ENCODE assay signal across 9 cellular contexts in the genomic region with DNA sequence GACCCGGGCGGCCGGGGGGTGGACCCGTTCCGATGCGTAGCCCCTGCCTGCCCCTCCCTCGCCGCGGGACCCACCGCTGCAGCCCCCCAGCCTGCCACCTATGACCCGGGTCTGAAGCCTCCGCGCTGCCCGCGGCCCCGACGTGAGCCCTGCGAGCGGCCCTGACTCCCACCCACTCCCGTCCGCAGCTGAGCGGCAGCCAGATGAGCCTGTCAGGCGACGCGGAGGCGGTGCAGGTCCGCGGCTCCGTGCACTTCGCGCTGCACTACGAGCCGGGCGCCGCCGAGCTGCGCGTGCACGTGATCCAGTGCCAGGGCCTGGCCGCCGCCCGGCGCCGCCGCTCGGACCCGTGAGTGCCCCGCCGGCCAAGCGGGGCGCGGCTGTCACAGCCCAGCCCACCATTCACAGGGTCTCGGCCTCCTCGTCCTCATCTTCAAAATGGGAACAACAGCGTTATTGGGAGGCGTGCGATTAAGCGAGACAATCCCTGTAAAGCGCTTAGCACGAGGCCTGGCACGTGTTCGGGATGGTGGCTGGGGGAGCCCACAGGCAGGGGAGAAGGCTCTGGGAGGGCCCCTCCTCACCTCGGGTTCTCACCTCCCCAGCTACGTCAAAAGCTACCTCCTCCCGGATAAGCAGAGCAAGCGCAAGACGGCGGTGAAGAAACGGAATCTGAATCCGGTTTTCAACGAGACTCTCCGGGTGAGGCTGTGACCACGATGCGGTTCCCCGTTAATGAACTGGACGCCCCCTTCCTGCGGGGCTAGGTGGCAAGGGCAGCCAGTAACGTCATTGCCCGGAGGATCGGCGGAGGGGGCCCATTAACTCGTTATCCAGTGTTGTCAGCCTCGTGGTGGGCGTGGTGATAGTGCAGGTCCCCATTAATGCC. TPM values are rescaled to one million over a fixed set of nuclear protein-coding genes. Genes with fewer than 3 reads are reported as not detected.
DNase-seq lines count a peak whose midpoint lies in the region; ATAC-seq and TF ChIP-seq lines count a peak whose summit lies in the region.
"Had no signal": no experiment of that assay in that cellular context is flagged by ENCODE, and none has a peak within 500 bp of the region (broad histone marks: within the 10 kb centered on the region; RNA-seq: fewer than 3 reads in every experiment).

No MANE protein-coding gene starts in this region.

- H3K4me3 Mint-ChIP-seq in natural killer cell treated with Interleukin-12 subunit alpha and Interleukin-12 subunit beta and Interleukin-15 and Interleukin-18, amount 100 ng/mL, for 72 hours: no peak overlapping the region
- H3K4me3 Mint-ChIP-seq: T-helper 1 cell treated with Interleukin-12 subunit alpha and Interleukin-12 subunit beta and Interleukin-4 antibody, amounts not matched to agents 30 μg/mL and 1 μg/mL, for 36 hours had no signal

- no peak for TF ChIP-seq POLR2A in Peyer's patch (IDR thresholded peaks at IDR 0.05)

- ATAC-seq in natural killer cell treated with Interleukin-12 subunit alpha and Interleukin-12 subunit beta and Interleukin-15 and Interleukin-18, amount 100 ng/mL, for 72 hours: peak; percentile 67 to 79
- ATAC-seq in GM21737 (IDR thresholded peaks at IDR 0.05; ENCODE audit: unreplicated experiment) (no peak), HG03280 (IDR thresholded peaks at IDR 0.05; ENCODE audit: unreplicated experiment) (no peak)

- peaks cover 0 to 34% (median 4%) of the 10 kb centered on the region in 4 donors for H3K4me1 ChIP-seq in Peyer's patch

- H3K4me3 ChIP-seq in Peyer's patch: peak overlapping the region; percentile 30 to 70 (median 47)

- no peaks in the 10 kb centered on the region for H3K9me3 Mint-ChIP-seq in natural killer cell treated with Interleukin-12 subunit alpha and Interleukin-12 subunit beta and Interleukin-15 and Interleukin-18, amount 100 ng/mL, for 72 hours
- H3K9me3 Mint-ChIP-seq: T-helper 1 cell treated with Interleukin-12 subunit alpha and Interleukin-12 subunit beta and Interleukin-4 antibody, amounts not matched to agents 30 μg/mL and 1 μg/mL, for 36 hours had no signal

- H3K27me3 ChIP-seq in Peyer's patch: no peaks in the 10 kb centered on the region

- H3K27ac ChIP-seq in Peyer's patch: peak overlapping the region in 2 of 4 donors; percentile 1 to 39

- H3K27me3 Mint-ChIP-seq in natural killer cell treated with Interleukin-12 subunit alpha and Interleukin-12 subunit beta and Interleukin-15 and Interleukin-18, amount 100 ng/mL, for 72 hours: no peaks in the 10 kb centered on the region

- DNase-seq in NCI-H187 (lab: John Stamatoyannopoulos, UW) (peak; percentile 57 to 68), NCI-H187 treated with DMSO at 0.1 percent for 48 hours (lab: John Stamatoyannopoulos, UW) (no peak), Peyer's patch (peak in 2 of 3 donors; percentile 74 to 86), fibroblast of gingiva (ENCODE audit: low read depth) (peak; percentile 60), SKM-1 (lab: John Stamatoyannopoulos, UW; ENCODE audit: unreplicated experiment) (no peak)
- no peak for DNase-seq in natural killer cell treated with Interleukin-12 subunit alpha and Interleukin-12 subunit beta and Interleukin-15 and Interleukin-18, amount 100 ng/mL, for 72 hours (ENCODE audit: low spot score)

- H3K36me3 Mint-ChIP-seq in natural killer cell treated with Interleukin-12 subunit alpha and Interleukin-12 subunit beta and Interleukin-15 and Interleukin-18, amount 100 ng/mL, for 72 hours: no peaks in the 10 kb centered on the region

- peak in 1 of 6 experiments; percentile 14 for TF ChIP-seq CTCF in Peyer's patch (IDR thresholded peaks at IDR 0.05)

- peaks cover 8% of the 10 kb centered on the region in 2 donors for H3K4me1 Mint-ChIP-seq in natural killer cell treated with Interleukin-12 subunit alpha and Interleukin-12 subunit beta and Interleukin-15 and Interleukin-18, amount 100 ng/mL, for 72 hours (ENCODE audit: low read depth in 2 of 2)

- H3K36me3 ChIP-seq in Peyer's patch: peaks cover 0 to 1% (median 0%) of the 10 kb centered on the region in 3 donors

- no peak overlapping the region for H3K27ac Mint-ChIP-seq in natural killer cell treated with Interleukin-12 subunit alpha and Interleukin-12 subunit beta and Interleukin-15 and Interleukin-18, amount 100 ng/mL, for 72 hours
- H3K27ac Mint-ChIP-seq: T-helper 1 cell treated with Interleukin-12 subunit alpha and Interleukin-12 subunit beta and Interleukin-4 antibody, amounts not matched to agents 30 μg/mL and 1 μg/mL, for 36 hours had no signal

- H3K9me3 ChIP-seq in Peyer's patch: no peaks in the 10 kb centered on the region

RNA-seq across cellular contexts. Expression of a gene that starts 8.2 kb away (rescaled TPM):
- total RNA-seq in Peyer's patch: 10 to 100 TPM in 1 of 4 donors, 1 to 10 TPM in 3; 9.0 to 37.1 (median 9.5) TPM
- total RNA-seq in natural killer cell treated with Interleukin-12 subunit alpha and Interleukin-12 subunit beta and Interleukin-15 and Interleukin-18, amount 100 ng/mL, for 72 hours: 10 to 100 TPM; 24.2 to 39.5 TPM

RNA-seq across cellular contexts. Expression of a gene that starts 16.7 kb away (rescaled TPM):
- total RNA-seq in Peyer's patch: 100 to 1,000 TPM in 1 of 4 donors, 10 to 100 TPM in 2, 1 to 10 TPM in 1; 6.3 to 124 (median 34.1) TPM
- 1 to 10 TPM; 8.5 TPM for total RNA-seq in natural killer cell treated with Interleukin-12 subunit alpha and Interleukin-12 subunit beta and Interleukin-15 and Interleukin-18, amount 100 ng/mL, for 72 hours

RNA-seq across cellular contexts. Expression of a gene that starts 24.6 kb away (rescaled TPM):
- total RNA-seq in Peyer's patch: not detected
- total RNA-seq in natural killer cell treated with Interleukin-12 subunit alpha and Interleukin-12 subunit beta and Interleukin-15 and Interleukin-18, amount 100 ng/mL, for 72 hours: not detected

RNA-seq across cellular contexts. Expression of a gene that starts 28.1 kb away (rescaled TPM):
- 10 to 100 TPM in 3 of 4 donors, 1 to 10 TPM in 1; 9.9 to 30.8 (median 25.4) TPM for total RNA-seq in Peyer's patch
- 10 to 100 TPM; 40.6 to 49.5 TPM for total RNA-seq in natural killer cell treated with Interleukin-12 subunit alpha and Interleukin-12 subunit beta and Interleukin-15 and Interleukin-18, amount 100 ng/mL, for 72 hours

RNA-seq across cellular contexts. Expression of a gene that starts 33.1 kb away (rescaled TPM):
- not detected for total RNA-seq in Peyer's patch
- total RNA-seq in natural killer cell treated with Interleukin-12 subunit alpha and Interleukin-12 subunit beta and Interleukin-15 and Interleukin-18, amount 100 ng/mL, for 72 hours: not detected

Comparison
In these comparisons a context has a peak if more than half of its experiments do, and no peak if none do; other contexts are left out.
1. DNase-seq: peak in NCI-H187 (2 of 2), Peyer's patch (2 of 3) and fibroblast of gingiva (single experiment); none in NCI-H187 treated with DMSO at 0.1 percent for 48 hours (single experiment), natural killer cell treated with Interleukin-12 subunit alpha and Interleukin-12 subunit beta and Interleukin-15 and Interleukin-18, amount 100 ng/mL, for 72 hours (single experiment) and SKM-1 (single experiment).
2. ATAC-seq: peak in natural killer cell treated with Interleukin-12 subunit alpha and Interleukin-12 subunit beta and Interleukin-15 and Interleukin-18, amount 100 ng/mL, for 72 hours (2 of 2); none in GM21737 (single experiment) and HG03280 (single experiment).